ENCODE assay signal across 1 cellular context in genomic region chr11:115941481-115941993, GRCh38.
TF ChIP-seq lines count a peak whose summit lies in the region.

No MANE protein-coding gene starts in this region.

TF ChIP-seq in K562, 482 proteins besides CTCF, POLR2A, EP300 and RAD21 (continued from another document):
- TF ChIP-seq POLR2G (IDR thresholded peaks at IDR 0.05; ENCODE audit: low read depth, low read length) (no peak), MTA2 (IDR thresholded peaks at IDR 0.05; ENCODE audit: low read depth) (no peak), ZBTB17 (CRISPR knock-in tag; IDR thresholded peaks at IDR 0.05) (no peak), RFX1 (IDR thresholded peaks at IDR 0.05) (no peak), ZNF592 (IDR thresholded peaks at IDR 0.05) (no peak), ATF3 (IDR thresholded peaks at IDR 0.05) (peak; percentile 83), ATF3 (CRISPR knock-in tag; conservative IDR thresholded peaks at IDR 0.05) (no peak), TEAD4 (IDR thresholded peaks at IDR 0.05; ENCODE audit: low read length) (0 out of 2 replicates have a peak, but pooled peaks have one; percentile 36), TEAD4 (CRISPR knock-in tag; IDR thresholded peaks at IDR 0.05; ENCODE audit: borderline replicate concordance) (no peak), TAF15 (IDR thresholded peaks at IDR 0.05; ENCODE audit: low read depth, low read length) (no peak), TEAD1 (CRISPR knock-in tag; IDR thresholded peaks at IDR 0.05) (no peak), EZH2 (IDR thresholded peaks at IDR 0.05; ENCODE audit: borderline replicate concordance, low read depth, low read length) (no peak), GMEB1 (CRISPR knock-in tag; IDR thresholded peaks at IDR 0.05) (peak; percentile 55), ZNF699 (CRISPR knock-in tag; IDR thresholded peaks at IDR 0.05; ENCODE audit: insufficient replicate concordance) (no peak), MIER1 (IDR thresholded peaks at IDR 0.05; ENCODE audit: low read depth) (no peak), ZNF518B (CRISPR knock-in tag; IDR thresholded peaks at IDR 0.05) (no peak), NR2C1 (IDR thresholded peaks at IDR 0.05) (no peak), NR2C1 (tag; IDR thresholded peaks at IDR 0.05) (no peak), FOS (IDR thresholded peaks at IDR 0.05; ENCODE audit: extremely low read depth, insufficient read length) (peak; percentile 12), MECOM (CRISPR knock-in tag; IDR thresholded peaks at IDR 0.05) (no peak), DNMT1 (IDR thresholded peaks at IDR 0.05) (no peak), JUN (IDR thresholded peaks at IDR 0.05; ENCODE audit: borderline replicate concordance, low read depth, low read length) (peak; percentile 71; the same call in 1 of the 2 replicates), JUN (CRISPR knock-in tag; IDR thresholded peaks at IDR 0.05; ENCODE audit: borderline replicate concordance) (no peak), NCOR1 (IDR thresholded peaks at IDR 0.05) (no peak), ZNF398 (CRISPR knock-in tag; IDR thresholded peaks at IDR 0.05) (no peak)
